1 cellular context compared by ENCODE assay signal in genomic region chr2:109609352-109610024, GRCh38.
TF ChIP-seq lines count a peak whose summit lies in the region.

No MANE protein-coding gene starts in this region.

TF ChIP-seq in HEK293, 187 proteins besides CTCF, POLR2A, EP300 and RAD21 (continued from another document):
- TF ChIP-seq, protein P1, sequence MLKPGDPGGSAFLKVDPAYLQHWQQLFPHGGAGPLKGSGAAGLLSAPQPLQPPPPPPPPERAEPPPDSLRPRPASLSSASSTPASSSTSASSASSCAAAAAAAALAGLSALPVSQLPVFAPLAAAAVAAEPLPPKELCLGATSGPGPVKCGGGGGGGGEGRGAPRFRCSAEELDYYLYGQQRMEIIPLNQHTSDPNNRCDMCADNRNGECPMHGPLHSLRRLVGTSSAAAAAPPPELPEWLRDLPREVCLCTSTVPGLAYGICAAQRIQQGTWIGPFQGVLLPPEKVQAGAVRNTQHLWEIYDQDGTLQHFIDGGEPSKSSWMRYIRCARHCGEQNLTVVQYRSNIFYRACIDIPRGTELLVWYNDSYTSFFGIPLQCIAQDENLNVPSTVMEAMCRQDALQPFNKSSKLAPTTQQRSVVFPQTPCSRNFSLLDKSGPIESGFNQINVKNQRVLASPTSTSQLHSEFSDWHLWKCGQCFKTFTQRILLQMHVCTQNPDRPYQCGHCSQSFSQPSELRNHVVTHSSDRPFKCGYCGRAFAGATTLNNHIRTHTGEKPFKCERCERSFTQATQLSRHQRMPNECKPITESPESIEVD (tag by site-specific recombination; IDR thresholded peaks at IDR 0.05): peak; percentile 44
- TF ChIP-seq ZNF2 (tag by site-specific recombination; IDR thresholded peaks at IDR 0.05): 0 out of 2 replicates have a peak, but pooled peaks have one; percentile 26
- no peak for TF ChIP-seq ZNF184 (tag by site-specific recombination; IDR thresholded peaks at IDR 0.05)
- 0 out of 2 replicates have a peak, but pooled peaks have one; percentile 5 for TF ChIP-seq OSR2 (tag by site-specific recombination; IDR thresholded peaks at IDR 0.05)
